Comparison of ENCODE assay signal across 13 cellular contexts in the genomic region with DNA sequence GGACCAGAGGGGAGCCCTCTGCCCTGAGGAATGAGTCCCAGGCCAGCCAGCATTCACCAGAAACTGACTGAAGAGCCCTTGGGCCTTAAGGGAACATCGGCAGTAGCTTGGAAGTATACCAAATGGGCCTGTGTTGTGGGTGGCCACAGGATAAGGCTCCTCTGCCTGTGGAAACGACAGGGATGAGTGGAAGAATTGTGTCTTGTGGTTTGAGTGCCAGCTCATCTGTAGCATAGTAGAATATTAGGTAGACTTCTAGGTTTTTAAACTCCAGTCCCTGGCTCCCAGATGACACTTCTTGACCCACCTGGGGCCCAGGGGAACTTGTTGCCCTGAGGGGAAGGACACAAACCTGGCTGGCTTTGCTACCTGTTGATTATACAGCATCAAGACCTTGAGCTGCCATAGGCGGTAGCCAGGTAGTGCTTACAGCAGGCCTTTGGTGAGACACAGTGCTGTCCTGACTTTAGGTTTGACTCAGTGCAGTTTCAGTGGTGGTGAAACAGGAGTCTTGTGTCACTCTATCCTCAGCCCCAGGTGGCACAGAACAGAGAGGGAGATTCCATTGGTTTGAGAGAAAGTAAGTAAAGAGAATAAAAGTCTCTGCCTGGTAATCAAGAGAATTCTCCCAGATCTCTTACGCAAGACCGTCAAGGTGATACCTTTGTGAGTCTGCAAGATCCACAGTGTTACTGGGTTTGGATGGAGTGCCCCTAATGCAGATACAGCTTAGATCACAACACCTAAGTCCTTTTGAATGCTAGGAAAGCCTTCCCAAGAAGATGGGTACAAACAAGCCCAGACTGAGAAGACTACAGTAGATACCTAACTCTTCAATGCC. TPM values are rescaled to one million over a fixed set of nuclear protein-coding genes. Genes with fewer than 3 reads are reported as not detected.
DNase-seq lines count a peak whose midpoint lies in the region; ATAC-seq, FAIRE-seq and TF ChIP-seq lines count a peak whose summit lies in the region.
"Had no signal": no experiment of that assay in that cellular context is flagged by ENCODE, and none has a peak within 500 bp of the region (broad histone marks: within the 10 kb centered on the region; RNA-seq: fewer than 3 reads in every experiment).

No MANE protein-coding gene starts in this region.

- H3K9me3 ChIP-seq in HepG2 (ENCODE audit: low read length) (no peaks in the 10 kb centered on the region), right lobe of liver (no peaks in the 10 kb centered on the region), MG63 (peaks cover 21% of the 10 kb centered on the region)

- H4K20me1 ChIP-seq in HepG2 (ENCODE audit: insufficient read depth, low read length), result no peaks in the 10 kb centered on the region; the same call in 1 of the 2 replicates

- in situ Hi-C loops in HepG2 (cut with HindIII; ENCODE audit: extremely low pct_ligation_motif_present, low pct_unique_long_range_greater_than_20kb), result loop anchor here (10.0 kb wide), 1 partner anchor 115 kb away; no protein-coding TSS in a partner anchor

- no peak for FAIRE-seq in HepG2 (lab: Jason Lieb, UNC)
- FAIRE-seq in D721Med (lab: Jason Lieb, UNC), result no peak
- FAIRE-seq: G401.6 had no signal

- no peak overlapping the region for H3K4me3 ChIP-seq in HepG2 (replicated peaks in 1 of 3; ENCODE audit: insufficient read depth in 1 of 3, low read depth in 2 of 3, low read length in 3 of 3)
- no peak overlapping the region for H3K4me3 ChIP-seq in right lobe of liver
- no peak overlapping the region for H3K4me3 ChIP-seq in MG63
- H3K4me3 ChIP-seq: cardiac muscle cell had no signal

- H3K36me3 ChIP-seq in HepG2 (replicated peaks in 1 of 2; ENCODE audit: control insufficient read depth in 1 of 2, insufficient read depth in 2 of 2, low read length in 2 of 2) (no peaks in the 10 kb centered on the region), right lobe of liver (no peaks in the 10 kb centered on the region), MG63 (no peaks in the 10 kb centered on the region)
- H3K36me3 ChIP-seq: cardiac muscle cell had no signal

- H3K4me1 ChIP-seq in HepG2 (ENCODE audit: insufficient read depth, low read length) (peaks cover 12% of the 10 kb centered on the region), right lobe of liver (peaks cover 0 to 5% (median 0%) of the 10 kb centered on the region in 4 donors)

- H3K4me3 Mint-ChIP-seq in stimulated activated naive B cell treated with anti-CD40 and anti-IgM and Interleukin-4, amounts not matched to agents 10 μg/mL and 1 μg/mL and 100 μg/mL, for 72 hours, result no peak overlapping the region
- H3K4me3 Mint-ChIP-seq: naive B cell had no signal

- peaks cover 41 to 55% of the 10 kb centered on the region in 2 donors for H3K4me1 Mint-ChIP-seq in stimulated activated naive B cell treated with anti-CD40 and anti-IgM and Interleukin-4, amounts not matched to agents 10 μg/mL and 1 μg/mL and 100 μg/mL, for 72 hours

- 93% methylated on average over 5 of the region's 5 CpGs for WGBS in HepG2 (ENCODE audit: low lambda C conversion rate)
- 91% methylated on average over 3 of the region's 5 CpGs for WGBS in right lobe of liver (ENCODE audit: insufficient coverage, low coverage, low lambda C conversion rate, missing lambda C conversion rate)

- no peak overlapping the region for H3K27ac ChIP-seq in HepG2 (ENCODE audit: extremely low read length, insufficient read depth, low read length)
- no peak overlapping the region for H3K27ac ChIP-seq in right lobe of liver
- H3K27ac ChIP-seq: cardiac muscle cell had no signal

- TF ChIP-seq RAD21 in HepG2 (CRISPR knock-in tag; IDR thresholded peaks at IDR 0.05), result no peak

- no TSS peak for BruUV-seq in HepG2 (replicated peaks; lab: Mats Ljungman, UMichigan)

- no peak overlapping the region for H3K9ac ChIP-seq in HepG2 (ENCODE audit: insufficient read depth, low read depth, low read length)

- peaks cover 19 to 22% of the 10 kb centered on the region in 2 donors for H3K9me3 Mint-ChIP-seq in stimulated activated naive B cell treated with anti-CD40 and anti-IgM and Interleukin-4, amounts not matched to agents 10 μg/mL and 1 μg/mL and 100 μg/mL, for 72 hours

- no peak overlapping the region for H2AFZ ChIP-seq in HepG2 (ENCODE audit: low read length)

- CTCF ChIA-PET in HepG2 (lab: Yijun Ruan, JAX; ENCODE audit: low intra/inter-chr PET ratio, low total read pairs), result no interaction called here

- no peaks in the 10 kb centered on the region for H3K27me3 ChIP-seq in HepG2 (ENCODE audit: control insufficient read depth in 1 of 2, insufficient read depth in 2 of 2, low read length in 2 of 2)
- no peaks in the 10 kb centered on the region for H3K27me3 ChIP-seq in right lobe of liver
- H3K27me3 ChIP-seq in MG63, result no peaks in the 10 kb centered on the region
- H3K27me3 ChIP-seq: cardiac muscle cell had no signal

- POLR2A ChIA-PET in HepG2 (lab: Yijun Ruan, JAX), result no interaction called here

- intact Hi-C loops in HepG2 (cut with micrococcal nuclease; ENCODE audit: unreplicated experiment), result no loop called here
- intact Hi-C loops in right lobe of liver (cut with DNase I), result no loop called here

- H3K4me2 ChIP-seq in HepG2 (ENCODE audit: low read depth, low read length), result no peak overlapping the region

- H3K36me3 Mint-ChIP-seq in stimulated activated naive B cell treated with anti-CD40 and anti-IgM and Interleukin-4, amounts not matched to agents 10 μg/mL and 1 μg/mL and 100 μg/mL, for 72 hours, result peaks cover 31 to 42% of the 10 kb centered on the region in 2 donors

- no peak overlapping the region for H3K27ac Mint-ChIP-seq in stimulated activated naive B cell treated with anti-CD40 and anti-IgM and Interleukin-4, amounts not matched to agents 10 μg/mL and 1 μg/mL and 100 μg/mL, for 72 hours

- H3K27me3 Mint-ChIP-seq in stimulated activated naive B cell treated with anti-CD40 and anti-IgM and Interleukin-4, amounts not matched to agents 10 μg/mL and 1 μg/mL and 100 μg/mL, for 72 hours, result no peaks in the 10 kb centered on the region
- H3K27me3 Mint-ChIP-seq: naive B cell had no signal

- DNase-seq in HepG2 (ENCODE audit: low spot score), result no peak
- DNase-seq in right lobe of liver, result no peak
- DNase-seq in stimulated activated naive B cell treated with anti-CD40 and anti-IgM and Interleukin-4, amounts not matched to agents 10 μg/mL and 1 μg/mL and 100 μg/mL, for 72 hours, result peak; percentile 27
- DNase-seq in MG63, result no peak
- DNase-seq in D721Med (ENCODE audit: insufficient read length, low spot score), result no peak
- no peak for DNase-seq in Ammon's horn (ENCODE audit: low spot score)
- DNase-seq: naive B cell; NCI-H1092 treated with DMSO at 0.1 percent for 48 hours; stimulated activated CD4-positive, alpha-beta T cell treated with anti-CD3 and anti-CD28 coated beads, Interleukin-12 subunit alpha, Interleukin-12 subunit beta, amount 100 ng/mL, for 4 hours had no signal

- TF ChIP-seq CTCF in HepG2 (CRISPR knock-in tag; IDR thresholded peaks at IDR 0.05) (no peak), right lobe of liver (IDR thresholded peaks at IDR 0.05) (no peak), D721Med (IDR thresholded peaks at IDR 0.05; ENCODE audit: insufficient read depth, missing control alignments) (no peak)

- H3K79me2 ChIP-seq in HepG2 (ENCODE audit: insufficient read depth, low read length), result peaks cover 18% of the 10 kb centered on the region

- TF ChIP-seq POLR2A in HepG2 (IDR thresholded peaks at IDR 0.05; ENCODE audit: insufficient read depth in 1 of 2, low read depth in 2 of 2, low read length in 2 of 2), result no peak
- TF ChIP-seq POLR2A in right lobe of liver (IDR thresholded peaks at IDR 0.05), result no peak

- ATAC-seq in HepG2 (no peak), right lobe of liver (no peak), GM21529 (IDR thresholded peaks at IDR 0.05; ENCODE audit: unreplicated experiment) (peak; percentile 80), HG03159 (IDR thresholded peaks at IDR 0.05; ENCODE audit: unreplicated experiment) (peak; percentile 77)
- peak; percentile 86 to 97 for ATAC-seq in stimulated activated naive B cell treated with anti-CD40 and anti-IgM and Interleukin-4, amounts not matched to agents 10 μg/mL and 1 μg/mL and 100 μg/mL, for 72 hours (replicated peaks)

- TF ChIP-seq EP300 in HepG2 (IDR thresholded peaks at IDR 0.05; ENCODE audit: low read depth in 2 of 2, low read length in 2 of 2) (no peak), HepG2 (CRISPR knock-in tag; IDR thresholded peaks at IDR 0.05; ENCODE audit: borderline replicate concordance) (no peak)

TF ChIP-seq in HepG2, 621 proteins besides CTCF, POLR2A, EP300 and RAD21:
- TF ChIP-seq CHD2 (IDR thresholded peaks at IDR 0.05; ENCODE audit: low read depth, low read length) (no peak), CEBPB (IDR thresholded peaks at IDR 0.05; ENCODE audit: borderline replicate concordance, low read depth, low read length) (peak; percentile 65)

RNA-seq across cellular contexts. Expression of a gene that starts 50.2 kb away (rescaled TPM):
- 22.6 and 27.8 TPM in 2 replicates for total RNA-seq in HepG2 (2016; rRNA removed; fragmentation: Illumina TruSeq; extraction: Trizol)
- 8.0 and 9.8 TPM in 2 replicates for total RNA-seq in HepG2 (2016; cell fraction: cytosol; rRNA removed; fragmentation: Illumina TruSeq; extraction: Trizol; ENCODE audit: low read depth)
- 22.4 and 27.7 TPM in 2 replicates for total RNA-seq in HepG2 (2016; cell fraction: insoluble cytoplasmic fraction; rRNA removed; fragmentation: Illumina TruSeq; extraction: Trizol)
- 6.6 and 7.1 TPM in 2 replicates for total RNA-seq in HepG2 (2016; cell fraction: membrane; rRNA removed; fragmentation: Illumina TruSeq; extraction: Trizol)
- 52.5 and 56.6 TPM in 2 replicates for total RNA-seq in HepG2 (2016; cell fraction: nucleus; rRNA removed; fragmentation: Illumina TruSeq; extraction: Trizol)
- 7.0 and 7.9 TPM in 2 replicates for polyA plus RNA-seq in HepG2 (2011; rRNA removed)
- polyA plus RNA-seq in HepG2 (2011; cell fraction: cytosol; rRNA removed), result 3.6 and 6.8 TPM in 2 replicates
- 6.0 and 8.0 TPM in 2 replicates for polyA plus RNA-seq in HepG2 (2011; cell fraction: nucleus; rRNA removed)
- 6.0 and 8.6 TPM in 2 replicates for polyA plus RNA-seq in HepG2 (2012)
- 0.60 and 0.68 TPM in 2 replicates for polyA plus RNA-seq in HepG2 (2016; cell fraction: cytosol; fragmentation: Illumina TruSeq; extraction: Trizol; ENCODE audit: low read depth)
- 12.1 and 13.5 TPM in 2 replicates for polyA plus RNA-seq in HepG2 (2016; cell fraction: insoluble cytoplasmic fraction; fragmentation: Illumina TruSeq; extraction: Trizol; ENCODE audit: low read depth)
- 0.87 and 1.3 TPM in 2 replicates for polyA plus RNA-seq in HepG2 (2016; cell fraction: membrane; fragmentation: Illumina TruSeq; extraction: Trizol; ENCODE audit: low read depth)
- 10.1 and 10.5 TPM in 2 replicates for polyA plus RNA-seq in HepG2 (2016; cell fraction: nucleus; fragmentation: Illumina TruSeq; extraction: Trizol; ENCODE audit: insufficient read depth, low read depth)
- 21.9 and 40.8 TPM in 2 replicates for polyA minus RNA-seq in HepG2 (2011; rRNA and poly(A)+ RNA removed; ENCODE audit: low replicate concordance)
- polyA minus RNA-seq in HepG2 (2011; cell fraction: cytosol; rRNA and poly(A)+ RNA removed), result 14.2 and 22.6 TPM in 2 replicates
- polyA minus RNA-seq in HepG2 (2011; cell fraction: nucleus; rRNA and poly(A)+ RNA removed), result 114 and 137 TPM in 2 replicates
- 10 to 100 TPM; 11.7 to 23.1 (median 18.5) TPM for total RNA-seq in right lobe of liver
- total RNA-seq in MG63 (2014; rRNA removed; shearing (Covaris generic); ENCODE audit: low replicate concordance), result 8.9 and 14.8 TPM in 2 replicates

Comparison
In these comparisons a context has a peak if more than half of its experiments do, and no peak if none do; other contexts are left out.
1. ATAC-seq: peak in GM21529 (single experiment), HG03159 (single experiment) and stimulated activated naive B cell treated with anti-CD40 and anti-IgM and Interleukin-4, amounts not matched to agents 10 μg/mL and 1 μg/mL and 100 μg/mL, for 72 hours (2 of 2); none in HepG2 (single experiment) and right lobe of liver (0 of 4).